Comparison of ENCODE assay signal across 29 cellular contexts in genomic region chr10:59405235-59405634, GRCh38.
"Had no signal": no experiment of that assay in that cellular context is flagged by ENCODE, and none has a peak within 500 bp of the region (broad histone marks: within the 10 kb centered on the region; RNA-seq: fewer than 3 reads in every experiment).

No MANE protein-coding gene starts in this region.

- H3K4me1 Mint-ChIP-seq: stimulated activated effector memory CD8-positive, alpha-beta T cell treated with anti-CD3 and anti-CD28 coated beads, Interleukin-12 subunit alpha, Interleukin-12 subunit beta, amount 100 ng/mL, for 72 hours; stimulated activated memory B cell treated with anti-CD40 and anti-IgM and Interleukin-4, amounts not matched to agents 10 μg/mL and 1 μg/mL and 100 μg/mL, for 72 hours; stimulated activated naive B cell treated with anti-CD40 and anti-IgM and Interleukin-4, amounts not matched to agents 10 μg/mL and 1 μg/mL and 100 μg/mL, for 72 hours; stimulated activated naive CD8-positive, alpha-beta T cell treated with anti-CD3 and anti-CD28 coated beads, Interleukin-15, amount 100 ng/mL, for 72 hours had no signal

- H3K36me3 Mint-ChIP-seq: stimulated activated effector memory CD8-positive, alpha-beta T cell treated with anti-CD3 and anti-CD28 coated beads, Interleukin-12 subunit alpha, Interleukin-12 subunit beta, amount 100 ng/mL, for 72 hours; stimulated activated memory B cell treated with anti-CD40 and anti-IgM and Interleukin-4, amounts not matched to agents 10 μg/mL and 1 μg/mL and 100 μg/mL, for 72 hours; stimulated activated naive B cell treated with anti-CD40 and anti-IgM and Interleukin-4, amounts not matched to agents 10 μg/mL and 1 μg/mL and 100 μg/mL, for 72 hours; type B pancreatic cell had no signal

- H3K27ac ChIP-seq: stomach, suprapubic skin, testis, thoracic aorta, thyroid gland, tibial artery, tibial nerve, transverse colon, upper lobe of left lung, upper lobe of right lung, uterus, vagina had no signal

- H3K27me3 ChIP-seq: stomach, suprapubic skin, testis, thyroid gland, tibial artery, tibial nerve, transverse colon, upper lobe of left lung, upper lobe of right lung, uterus, vagina had no signal

- H3K4me1 ChIP-seq: stomach, suprapubic skin, testis, thyroid gland, tibial artery, tibial nerve, transverse colon, upper lobe of left lung, upper lobe of right lung, uterus, vagina had no signal

- H3K4me3 Mint-ChIP-seq: stimulated activated effector memory CD8-positive, alpha-beta T cell treated with anti-CD3 and anti-CD28 coated beads, Interleukin-12 subunit alpha, Interleukin-12 subunit beta, amount 100 ng/mL, for 72 hours; stimulated activated memory B cell treated with anti-CD40 and anti-IgM and Interleukin-4, amounts not matched to agents 10 μg/mL and 1 μg/mL and 100 μg/mL, for 72 hours; stimulated activated naive B cell treated with anti-CD40 and anti-IgM and Interleukin-4, amounts not matched to agents 10 μg/mL and 1 μg/mL and 100 μg/mL, for 72 hours; stimulated activated naive CD8-positive, alpha-beta T cell treated with anti-CD3 and anti-CD28 coated beads, Interleukin-15, amount 100 ng/mL, for 72 hours; stimulated activated naive CD8-positive, alpha-beta T cell treated with anti-CD3 and anti-CD28 coated beads, Interleukin-15, Interleukin-2, amounts not matched to agents 100 ng/mL and 50 ng/mL, for 24 hours; type B pancreatic cell had no signal

- H3K27me3 Mint-ChIP-seq: stimulated activated memory B cell treated with anti-CD40 and anti-IgM and Interleukin-4, amounts not matched to agents 10 μg/mL and 1 μg/mL and 100 μg/mL, for 72 hours; stimulated activated naive B cell treated with anti-CD40 and anti-IgM and Interleukin-4, amounts not matched to agents 10 μg/mL and 1 μg/mL and 100 μg/mL, for 72 hours; stimulated activated naive CD8-positive, alpha-beta T cell treated with anti-CD3 and anti-CD28 coated beads, Interleukin-15, amount 100 ng/mL, for 72 hours; stimulated activated naive CD8-positive, alpha-beta T cell treated with anti-CD3 and anti-CD28 coated beads, Interleukin-15, Interleukin-2, amounts not matched to agents 100 ng/mL and 50 ng/mL, for 24 hours; type B pancreatic cell had no signal

- H3K27ac Mint-ChIP-seq: stimulated activated effector memory CD8-positive, alpha-beta T cell treated with anti-CD3 and anti-CD28 coated beads, Interleukin-12 subunit alpha, Interleukin-12 subunit beta, amount 100 ng/mL, for 72 hours; stimulated activated memory B cell treated with anti-CD40 and anti-IgM and Interleukin-4, amounts not matched to agents 10 μg/mL and 1 μg/mL and 100 μg/mL, for 72 hours; stimulated activated naive B cell treated with anti-CD40 and anti-IgM and Interleukin-4, amounts not matched to agents 10 μg/mL and 1 μg/mL and 100 μg/mL, for 72 hours; stimulated activated naive CD8-positive, alpha-beta T cell treated with anti-CD3 and anti-CD28 coated beads, Interleukin-15, amount 100 ng/mL, for 72 hours; stimulated activated naive CD8-positive, alpha-beta T cell treated with anti-CD3 and anti-CD28 coated beads, Interleukin-15, Interleukin-2, amounts not matched to agents 100 ng/mL and 50 ng/mL, for 24 hours; type B pancreatic cell had no signal

- ATAC-seq: stimulated activated effector memory CD8-positive, alpha-beta T cell treated with anti-CD3 and anti-CD28 coated beads, Interleukin-12 subunit alpha, Interleukin-12 subunit beta, amount 100 ng/mL, for 72 hours; stimulated activated memory B cell treated with anti-CD40 and anti-IgM and Interleukin-4, amounts not matched to agents 10 μg/mL and 1 μg/mL and 100 μg/mL, for 72 hours; stimulated activated naive B cell treated with anti-CD40 and anti-IgM and Interleukin-4, amounts not matched to agents 10 μg/mL and 1 μg/mL and 100 μg/mL, for 72 hours; stimulated activated naive CD8-positive, alpha-beta T cell treated with anti-CD3 and anti-CD28 coated beads, Interleukin-15, amount 100 ng/mL, for 72 hours; stimulated activated naive CD8-positive, alpha-beta T cell treated with anti-CD3 and anti-CD28 coated beads, Interleukin-15, Interleukin-2, amounts not matched to agents 100 U/mL and 50 U/mL, for 24 hours; upper lobe of right lung had no signal

- FAIRE-seq: urothelium cell line had no signal

- H3K9me3 ChIP-seq: testis, thoracic aorta, thyroid gland, tibial artery, transverse colon, upper lobe of left lung, uterus, vagina had no signal

- DNase-seq: stimulated activated CD4-positive, alpha-beta T cell treated with anti-CD3 and anti-CD28 coated beads, Interleukin-2, amount 100 ng/mL, for 48 hours; stimulated activated CD4-positive, alpha-beta T cell treated with anti-CD3 and anti-CD28 coated beads, Interleukin-4, amount 100 ng/mL, for 1 hour; stimulated activated CD4-positive, alpha-beta T cell treated with anti-CD3 and anti-CD28 coated beads, Interleukin-4, amount 100 ng/mL, for 24 hours; stimulated activated CD4-positive, alpha-beta T cell treated with anti-CD3 and anti-CD28 coated beads, Interleukin-4, amount 100 ng/mL, for 4 hours; stimulated activated CD8-positive, alpha-beta memory T cell treated with anti-CD3 and anti-CD28 coated beads, Interleukin-4, amount 100 ng/mL, for 48 hours; stimulated activated naive B cell treated with anti-CD40 and anti-IgM and Interleukin-4, amounts not matched to agents 10 μg/mL and 1 μg/mL and 100 μg/mL, for 72 hours; stimulated activated naive CD4-positive, alpha-beta T cell; stimulated activated naive CD4-positive, alpha-beta T cell treated with Interleukin-2 at 50 U/mL for 16 hours; stimulated activated naive CD8-positive, alpha-beta T cell treated with anti-CD3 and anti-CD28 coated beads, Interleukin-15, amount 100 ng/mL, for 72 hours; stimulated activated naive CD8-positive, alpha-beta T cell treated with anti-CD3 and anti-CD28 coated beads, Interleukin-15, Interleukin-2, amounts not matched to agents 100 U/mL and 50 U/mL, for 24 hours; stomach; substantia nigra; testis; thyroid gland; tibial artery; transverse colon; trophoblast cell; upper lobe of left lung; upper lobe of right lung; uterus had no signal

- H3K4me3 ChIP-seq: stomach, suprapubic skin, testis, thoracic aorta, thyroid gland, tibial artery, tibial nerve, transverse colon, upper lobe of left lung, upper lobe of right lung, uterus, vagina had no signal

- H3K9me3 Mint-ChIP-seq: type B pancreatic cell had no signal

- H3K36me3 ChIP-seq: stomach, suprapubic skin, thoracic aorta, thyroid gland, tibial artery, tibial nerve, transverse colon, upper lobe of left lung, upper lobe of right lung, uterus, vagina had no signal
